Comparison of ENCODE assay signal across 8 cellular contexts in the genomic region with DNA sequence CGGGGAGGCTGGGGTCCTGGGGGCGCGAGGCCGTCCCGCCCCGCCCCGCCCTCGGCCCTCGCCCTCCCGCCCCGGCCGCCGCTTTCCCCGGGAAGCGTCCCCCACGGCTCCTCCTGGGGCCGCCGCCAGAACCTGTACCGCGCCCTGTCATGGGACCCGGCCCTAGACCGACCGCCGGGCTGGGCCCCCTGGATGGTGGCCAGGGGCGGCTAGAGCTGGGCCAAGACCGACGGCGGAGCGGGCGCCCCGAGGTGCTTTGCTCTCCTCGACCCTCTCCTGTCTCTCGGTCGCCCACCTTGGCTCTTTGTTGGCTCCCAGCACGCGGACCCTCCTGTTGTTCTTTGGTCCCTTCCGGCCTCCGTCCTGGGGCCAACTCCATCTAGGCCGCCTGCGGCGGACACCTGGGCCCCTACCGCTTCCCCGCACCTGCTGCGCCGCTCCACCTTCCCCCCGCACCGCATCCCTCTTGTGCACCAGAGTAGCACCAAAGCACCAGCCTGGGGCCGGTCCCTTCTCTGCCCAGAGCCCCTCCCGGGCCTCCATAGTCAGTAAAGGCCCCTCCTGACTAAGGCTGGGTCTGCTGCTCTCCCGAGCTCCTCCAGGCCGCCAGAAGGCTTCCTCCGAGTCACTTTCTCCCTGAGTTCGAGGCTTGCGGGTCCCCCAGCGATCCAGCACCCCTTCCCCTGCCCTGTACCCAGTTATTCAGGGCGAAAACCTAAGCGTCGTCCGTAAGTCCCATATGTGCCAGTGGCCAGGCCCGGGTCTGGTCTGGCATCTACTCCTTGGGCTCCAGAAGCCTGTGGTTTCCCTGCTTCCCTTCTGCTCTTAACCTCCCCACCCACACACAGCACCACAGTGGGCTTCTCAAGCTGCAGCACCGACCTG. TPM values are rescaled to one million over a fixed set of nuclear protein-coding genes. Genes with fewer than 3 reads are reported as not detected.
DNase-seq lines count a peak whose midpoint lies in the region; ATAC-seq and TF ChIP-seq lines count a peak whose summit lies in the region.

No MANE protein-coding gene starts in this region.

- no peaks in the 10 kb centered on the region for H3K9me3 ChIP-seq in subcutaneous abdominal adipose tissue (ENCODE audit: control insufficient read depth in 5 of 5, low read length in 5 of 5)

- TF ChIP-seq CTCF in C4-2B (conservative IDR thresholded peaks at IDR 0.05), result no peak

- peaks cover 61% of the 10 kb centered on the region for H3K4me1 Mint-ChIP-seq in activated CD4-positive, alpha-beta memory T cell treated with anti-CD3 and anti-CD28 coated beads, Interleukin-2, amount 10 ng/mL, durations not matched to agents 7 days and 5 days

- peaks cover 2 to 59% (median 47%) of the 10 kb centered on the region in 5 donors for H3K4me1 ChIP-seq in subcutaneous abdominal adipose tissue (ENCODE audit: control insufficient read depth in 5 of 5, insufficient read depth in 5 of 5, low read length in 5 of 5)

- no peaks in the 10 kb centered on the region for H3K9me3 Mint-ChIP-seq in activated CD4-positive, alpha-beta memory T cell treated with anti-CD3 and anti-CD28 coated beads, Interleukin-2, amount 10 ng/mL, durations not matched to agents 7 days and 5 days

- CTCF ChIA-PET in activated CD4-positive, alpha-beta memory T cell treated with anti-CD3 and anti-CD28 coated beads, Interleukin-2, amount 10 ng/mL, durations not matched to agents 7 days and 5 days (lab: Charles Lee), result interaction anchor here (1.0 to 10.2 kb wide), 7 partner anchors 8 to 29 kb away, joined by 3 to 122 read pairs (median 5); a partner anchor contains a TSS

- H3K27ac ChIP-seq in C4-2B (peak overlapping the region; percentile 97), subcutaneous abdominal adipose tissue (ENCODE audit: low read depth, low read length) (no peak overlapping the region)

- ATAC-seq in GM18867 (IDR thresholded peaks at IDR 0.05; ENCODE audit: unreplicated experiment), result no peak
- no peak for ATAC-seq in HG02759 (IDR thresholded peaks at IDR 0.05; ENCODE audit: unreplicated experiment)

- H3K4me3 Mint-ChIP-seq in activated CD4-positive, alpha-beta memory T cell treated with anti-CD3 and anti-CD28 coated beads, Interleukin-2, amount 10 ng/mL, durations not matched to agents 7 days and 5 days, result peak overlapping the region; percentile 98

- peak overlapping the region; percentile 99 for H3K27ac Mint-ChIP-seq in activated CD4-positive, alpha-beta memory T cell treated with anti-CD3 and anti-CD28 coated beads, Interleukin-2, amount 10 ng/mL, durations not matched to agents 7 days and 5 days

- POLR2A ChIA-PET in activated CD4-positive, alpha-beta memory T cell treated with anti-CD3 and anti-CD28 coated beads, Interleukin-2, amount 10 ng/mL, durations not matched to agents 7 days and 5 days (lab: Charles Lee), result interaction anchor here (0.8 to 13.8 kb wide), 13 partner anchors 13 to 694 kb away, joined by 3 to 371 read pairs (median 6); a partner anchor contains a TSS

- H3K4me3 ChIP-seq in H7 (ENCODE audit: insufficient read depth, low read depth, low read length), result peak overlapping the region; percentile 98
- H3K4me3 ChIP-seq in iPS-11a (ENCODE audit: low read depth, low read length), result peak overlapping the region; percentile 82
- peak overlapping the region in 3 of 5 donors; percentile 39 to 84 (median 48) for H3K4me3 ChIP-seq in subcutaneous abdominal adipose tissue (ENCODE audit: low read depth in 1 of 5, low read length in 5 of 5)

- H3K36me3 ChIP-seq in H7 (replicated peaks; ENCODE audit: control insufficient read depth, insufficient read depth, low read length), result peaks cover 28% of the 10 kb centered on the region
- peaks cover 0 to 29% (median 15%) of the 10 kb centered on the region in 5 donors for H3K36me3 ChIP-seq in subcutaneous abdominal adipose tissue (ENCODE audit: control insufficient read depth in 5 of 5, insufficient read depth in 5 of 5, low read length in 5 of 5)

- peak overlapping the region in 3 of 5 donors; percentile 0 to 53 (median 47) for H3K9ac ChIP-seq in subcutaneous abdominal adipose tissue (ENCODE audit: low read length in 5 of 5)

- H3K36me3 Mint-ChIP-seq in activated CD4-positive, alpha-beta memory T cell treated with anti-CD3 and anti-CD28 coated beads, Interleukin-2, amount 10 ng/mL, durations not matched to agents 7 days and 5 days (ENCODE audit: low read depth), result peaks cover 52% of the 10 kb centered on the region

- no peaks in the 10 kb centered on the region for H3K27me3 Mint-ChIP-seq in activated CD4-positive, alpha-beta memory T cell treated with anti-CD3 and anti-CD28 coated beads, Interleukin-2, amount 10 ng/mL, durations not matched to agents 7 days and 5 days

- DNase-seq in H7 (peak; percentile 67), SKM-1 (lab: John Stamatoyannopoulos, UW; ENCODE audit: unreplicated experiment) (no peak)
- no peak for DNase-seq in activated CD4-positive, alpha-beta memory T cell treated with anti-CD3 and anti-CD28 coated beads, Interleukin-2, amount 10 ng/mL, durations not matched to agents 7 days and 5 days

- H3K27me3 ChIP-seq in H7 (ENCODE audit: control insufficient read depth, insufficient read depth, low read length), result no peaks in the 10 kb centered on the region
- H3K27me3 ChIP-seq in subcutaneous abdominal adipose tissue (ENCODE audit: control insufficient read depth in 5 of 5, insufficient read depth in 4 of 5, low read length in 5 of 5), result no peaks in the 10 kb centered on the region

RNA-seq across cellular contexts. Expression of a gene that starts 0.6 kb away (rescaled TPM):
- total RNA-seq in H7 (2014; rRNA removed; shearing (Covaris generic)), result 54.0 and 69.0 TPM in 2 replicates
- 100 to 1,000 TPM; 213 TPM for total RNA-seq in activated CD4-positive, alpha-beta memory T cell treated with anti-CD3 and anti-CD28 coated beads, Interleukin-2, amount 10 ng/mL, durations not matched to agents 7 days and 5 days

RNA-seq across cellular contexts. Expression of a gene that starts 0.8 kb away (rescaled TPM):
- 69.7 and 86.0 TPM in 2 replicates for total RNA-seq in H7 (2014; rRNA removed; shearing (Covaris generic))
- total RNA-seq in activated CD4-positive, alpha-beta memory T cell treated with anti-CD3 and anti-CD28 coated beads, Interleukin-2, amount 10 ng/mL, durations not matched to agents 7 days and 5 days, result 10 to 100 TPM; 20.4 to 22.3 TPM

RNA-seq across cellular contexts. Expression of a gene that starts 9.8 kb away (rescaled TPM):
- total RNA-seq in H7 (2014; rRNA removed; shearing (Covaris generic)), result 75.3 and 82.2 TPM in 2 replicates
- total RNA-seq in activated CD4-positive, alpha-beta memory T cell treated with anti-CD3 and anti-CD28 coated beads, Interleukin-2, amount 10 ng/mL, durations not matched to agents 7 days and 5 days, result 100 to 1,000 TPM; 105 to 107 TPM

RNA-seq across cellular contexts. Expression of a gene that starts 37.8 kb away (rescaled TPM):
- total RNA-seq in H7 (2014; rRNA removed; shearing (Covaris generic)), result 7.4 and 24.5 TPM in 2 replicates
- under 1 TPM; 0.65 to 0.91 TPM for total RNA-seq in activated CD4-positive, alpha-beta memory T cell treated with anti-CD3 and anti-CD28 coated beads, Interleukin-2, amount 10 ng/mL, durations not matched to agents 7 days and 5 days

Comparison
In these comparisons a context has a peak if more than half of its experiments do, and no peak if none do; other contexts are left out.
1. H3K4me3 ChIP-seq: peak in every context shown above with its lines; median percentile 98 in H7; 82 in iPS-11a; 48 in subcutaneous abdominal adipose tissue.